Comparison of ENCODE assay signal across 27 cellular contexts in genomic region chr19:10384580-10384979, GRCh38.
"Had no signal": no experiment of that assay in that cellular context is flagged by ENCODE, and none has a peak within 500 bp of the region (broad histone marks: within the 10 kb centered on the region; RNA-seq: fewer than 3 reads in every experiment).

No MANE protein-coding gene starts in this region.

- DNase-seq: activated CD4-positive, alpha-beta memory T cell treated with anti-CD3 and anti-CD28 coated beads, Interleukin-2, amount 10 ng/mL, durations not matched to agents 7 days and 5 days; activated CD4-positive, alpha-beta T cell treated with anti-CD3 and anti-CD28 coated beads, Interleukin-2, amount 10 ng/mL, durations not matched to agents 7 days and 5 days; activated CD4-positive, CD25-positive, alpha-beta regulatory T cell treated with anti-CD3 and anti-CD28 coated beads, Interleukin-2, amount 50 U/mL, for 72 hours; activated CD8-positive, alpha-beta memory T cell treated with anti-CD3 and anti-CD28 coated beads, Interleukin-2, amount 50 U/mL, for 48 hours; activated naive CD8-positive, alpha-beta T cell treated with anti-CD3 and anti-CD28 coated beads, Interleukin-2, amount 50 U/mL, for 24 hours; activated T-cell treated with anti-CD3 and anti-CD28 coated beads, Interleukin-2, amount 50 U/mL, for 24 hours; foreskin melanocyte; heart right ventricle; left lung; lower lobe of right lung; mesendoderm; mucosa of descending colon; occipital lobe; psoas muscle; stimulated activated CD4-positive, alpha-beta T cell treated with anti-CD3 and anti-CD28 coated beads, Interleukin-15, amount 100 ng/mL, for 24 hours; stimulated activated CD4-positive, alpha-beta T cell treated with anti-CD3 and anti-CD28 coated beads, Interleukin-2, amount 100 ng/mL, for 24 hours; stimulated activated naive CD4-positive, alpha-beta T cell treated with Interleukin-2 at 50 U/mL for 16 hours; T-helper 17 cell; T1000; WERI-Rb-1 had no signal

- H3K27me3 ChIP-seq: heart right ventricle, left lung, tibial nerve had no signal

- H3K9ac ChIP-seq: parathyroid adenoma had no signal

- H3K4me3 ChIP-seq: esophagus muscularis mucosa, heart right ventricle, left lung, lower lobe of right lung, mucosa of descending colon, psoas muscle, tibial nerve had no signal

- H3K9me3 Mint-ChIP-seq: activated CD4-positive, alpha-beta memory T cell treated with anti-CD3 and anti-CD28 coated beads, Interleukin-2, amount 10 ng/mL, durations not matched to agents 7 days and 5 days; activated CD4-positive, alpha-beta T cell treated with anti-CD3 and anti-CD28 coated beads, Interleukin-2, amount 10 ng/mL, durations not matched to agents 7 days and 5 days; activated naive CD4-positive, alpha-beta T cell treated with anti-CD3 and anti-CD28 coated beads, Interleukin-2, amount 50 U/mL, for 24 hours; activated naive CD8-positive, alpha-beta T cell treated with anti-CD3 and anti-CD28 coated beads, Interleukin-2, amount 50 U/mL, for 24 hours; activated T-cell treated with anti-CD3 and anti-CD28 coated beads, Interleukin-2, amount 50 U/mL, for 24 hours; activated T-helper 2 cell treated with anti-CD3 and anti-CD28 coated beads, Interferon-gamma antibody, Interleukin-2, Interleukin-4, amounts not matched to agents 10 μg/mL and 5 μg/mL and 100 μg/mL, durations not matched to agents 14 hours and 24 hours and 36 hours; central memory CD8-positive, alpha-beta T cell; dendritic cell treated with granulocyte-macrophage colony-stimulating factor and Interleukin-4, amounts not matched to agents 40 ng/mL and 50 ng/mL, for 4 days had no signal

- H3K36me3 ChIP-seq: esophagus muscularis mucosa, heart right ventricle, left lung, lower lobe of right lung, tibial nerve, WERI-Rb-1 had no signal

- H3K9me3 ChIP-seq: esophagus muscularis mucosa, heart right ventricle, left lung, lower lobe of right lung, mucosa of descending colon, psoas muscle, tibial nerve had no signal

- H3K27me3 Mint-ChIP-seq: activated CD4-positive, alpha-beta memory T cell treated with anti-CD3 and anti-CD28 coated beads, Interleukin-2, amount 10 ng/mL, durations not matched to agents 7 days and 5 days; activated CD4-positive, alpha-beta T cell treated with anti-CD3 and anti-CD28 coated beads, Interleukin-2, amount 10 ng/mL, durations not matched to agents 7 days and 5 days; activated naive CD4-positive, alpha-beta T cell treated with anti-CD3 and anti-CD28 coated beads, Interleukin-2, amount 50 U/mL, for 24 hours; activated T-cell treated with anti-CD3 and anti-CD28 coated beads, Interleukin-2, amount 50 U/mL, for 24 hours; central memory CD8-positive, alpha-beta T cell; dendritic cell treated with granulocyte-macrophage colony-stimulating factor and Interleukin-4, amounts not matched to agents 40 ng/mL and 50 ng/mL, for 4 days; T-helper 17 cell had no signal

- H3K4me3 Mint-ChIP-seq: activated CD4-positive, alpha-beta memory T cell treated with anti-CD3 and anti-CD28 coated beads, Interleukin-2, amount 10 ng/mL, durations not matched to agents 7 days and 5 days; activated CD4-positive, alpha-beta T cell treated with anti-CD3 and anti-CD28 coated beads, Interleukin-2, amount 10 ng/mL, durations not matched to agents 7 days and 5 days; activated naive CD4-positive, alpha-beta T cell treated with anti-CD3 and anti-CD28 coated beads, Interleukin-2, amount 50 U/mL, for 24 hours; activated naive CD8-positive, alpha-beta T cell treated with anti-CD3 and anti-CD28 coated beads, Interleukin-2, amount 50 U/mL, for 24 hours; activated T-cell treated with anti-CD3 and anti-CD28 coated beads, Interleukin-2, amount 50 U/mL, for 24 hours; central memory CD8-positive, alpha-beta T cell; dendritic cell treated with granulocyte-macrophage colony-stimulating factor and Interleukin-4, amounts not matched to agents 40 ng/mL and 50 ng/mL, for 4 days; T-helper 17 cell had no signal

- ATAC-seq: activated naive CD8-positive, alpha-beta T cell treated with anti-CD3 and anti-CD28 coated beads, Interleukin-2, amount 50 U/mL, for 24 hours; heart right ventricle; left lung; lower lobe of right lung; mucosa of descending colon; psoas muscle; T-helper 17 cell had no signal

- H3K27ac ChIP-seq: esophagus muscularis mucosa, heart right ventricle, left lung, lower lobe of right lung, parathyroid adenoma, psoas muscle, tibial nerve, WERI-Rb-1 had no signal

- H3K27ac Mint-ChIP-seq: activated CD4-positive, alpha-beta memory T cell treated with anti-CD3 and anti-CD28 coated beads, Interleukin-2, amount 10 ng/mL, durations not matched to agents 7 days and 5 days; activated CD4-positive, alpha-beta T cell treated with anti-CD3 and anti-CD28 coated beads, Interleukin-2, amount 10 ng/mL, durations not matched to agents 7 days and 5 days; activated naive CD4-positive, alpha-beta T cell treated with anti-CD3 and anti-CD28 coated beads, Interleukin-2, amount 50 U/mL, for 24 hours; activated naive CD8-positive, alpha-beta T cell treated with anti-CD3 and anti-CD28 coated beads, Interleukin-2, amount 50 U/mL, for 24 hours; activated T-cell treated with anti-CD3 and anti-CD28 coated beads, Interleukin-2, amount 50 U/mL, for 24 hours; activated T-helper 2 cell treated with anti-CD3 and anti-CD28 coated beads, Interferon-gamma antibody, Interleukin-2, Interleukin-4, amounts not matched to agents 10 μg/mL and 5 μg/mL and 100 μg/mL, durations not matched to agents 14 hours and 24 hours and 36 hours; dendritic cell treated with granulocyte-macrophage colony-stimulating factor and Interleukin-4, amounts not matched to agents 40 ng/mL and 50 ng/mL, for 4 days; T-helper 17 cell had no signal
